Comparison of ENCODE assay signal across 10 cellular contexts in genomic region chr11:111734383-111735261, GRCh38. TPM values are rescaled to one million over a fixed set of nuclear protein-coding genes. Genes with fewer than 3 reads are reported as not detected.
A peak's percentile ranks its signal among the peaks of the same experiment; 100 is the strongest.
DNase-seq lines count a peak whose midpoint lies in the region; ATAC-seq, FAIRE-seq and TF ChIP-seq lines count a peak whose summit lies in the region.
"Had no signal": no experiment of that assay in that cellular context is flagged by ENCODE, and none has a peak within 500 bp of the region (broad histone marks: within the 10 kb centered on the region; RNA-seq: fewer than 3 reads in every experiment).

No MANE protein-coding gene starts in this region.

- H3K4me1 ChIP-seq in endocrine pancreas (ENCODE audit: control insufficient read depth, insufficient read depth, low read length) (peaks cover 34% of the 10 kb centered on the region), neural progenitor cell (peaks cover 19% of the 10 kb centered on the region), aorta (ENCODE audit: control insufficient read depth in 1 of 2, insufficient read depth in 2 of 2, low read length in 2 of 2) (peaks cover 0 to 3% of the 10 kb centered on the region in 2 donors)

- no peak overlapping the region for H2AFZ ChIP-seq in neural progenitor cell (replicated peaks)

- H3K36me3 Mint-ChIP-seq in neural progenitor cell: peaks cover 5% of the 10 kb centered on the region

- peak overlapping the region; percentile 99 for H3K27ac Mint-ChIP-seq in neural progenitor cell

- H3K9ac ChIP-seq in endocrine pancreas (ENCODE audit: control insufficient read depth, insufficient read depth, low read length) (peak overlapping the region; percentile 73), neural progenitor cell (no peak overlapping the region)

- H3K36me3 ChIP-seq in endocrine pancreas (ENCODE audit: control insufficient read depth, insufficient read depth, low read length) (no peaks in the 10 kb centered on the region), neural progenitor cell (peaks cover under 1% of the 10 kb centered on the region), aorta (ENCODE audit: control insufficient read depth in 1 of 2, insufficient read depth in 2 of 2, low read length in 1 of 2) (no peaks in the 10 kb centered on the region)

- WGBS in aorta, 2 donors: 62 to 63% methylated on average over 13 of the region's 13 CpGs

- H3K9me3 ChIP-seq in endocrine pancreas (ENCODE audit: control insufficient read depth, low read length): no peaks in the 10 kb centered on the region
- no peaks in the 10 kb centered on the region for H3K9me3 ChIP-seq in neural progenitor cell (ENCODE audit: low read depth)
- H3K9me3 ChIP-seq in aorta (ENCODE audit: control insufficient read depth, low read length): no peaks in the 10 kb centered on the region
- H3K9me3 ChIP-seq: Caco-2 had no signal

- intact Hi-C loops in left ventricle myocardium superior (cut with micrococcal nuclease) (no loop called here), cardiac septum (cut with DNase I) (loop anchor here (5.0 to 10.0 kb wide), 2 partner anchors 33 to 130 kb away; partner anchors contain the start of genes PPP2R1B and SIK2), aorta (cut with DNase I) (loop anchor here in 1 of 2 donors (5.0 kb wide), 1 partner anchor 43 kb away; no protein-coding TSS in a partner anchor)

- peaks cover 77% of the 10 kb centered on the region for H3K4me1 Mint-ChIP-seq in neural progenitor cell

- H3K9me3 Mint-ChIP-seq in neural progenitor cell: no peaks in the 10 kb centered on the region

- no peak for FAIRE-seq in D721Med (lab: Jason Lieb, UNC)

- ATAC-seq in left ventricle myocardium superior (no peak), aorta (ENCODE audit: low FRiP score) (no peak)

- no peak overlapping the region for H3K4me2 ChIP-seq in neural progenitor cell

- H3K4me3 ChIP-seq in endocrine pancreas (ENCODE audit: control insufficient read depth, insufficient read depth, low read length) (peak overlapping the region; percentile 46), neural progenitor cell (no peak overlapping the region), aorta (ENCODE audit: low read length in 2 of 2) (no peak overlapping the region)

- H3K27me3 Mint-ChIP-seq in neural progenitor cell (ENCODE audit: insufficient read depth, low read depth): peaks cover 2% of the 10 kb centered on the region

- no peaks in the 10 kb centered on the region for H3K27me3 ChIP-seq in endocrine pancreas (ENCODE audit: control insufficient read depth, insufficient read depth, low read length)
- H3K27me3 ChIP-seq in neural progenitor cell: no peaks in the 10 kb centered on the region
- H3K27me3 ChIP-seq in aorta (ENCODE audit: control insufficient read depth in 1 of 2, insufficient read depth in 2 of 2, low read length in 1 of 2): no peaks in the 10 kb centered on the region

- H3F3A ChIP-seq in neural progenitor cell (ENCODE audit: low read depth): peaks cover 21% of the 10 kb centered on the region

- peaks cover 23% of the 10 kb centered on the region for H4K20me1 ChIP-seq in neural progenitor cell (ENCODE audit: low read depth)

- peak overlapping the region; percentile 69 for H3K4me3 Mint-ChIP-seq in neural progenitor cell

- DNase-seq in left ventricle myocardium superior (peak; percentile 37), cardiac septum (ENCODE audit: low spot score) (no peak), neural progenitor cell (ENCODE audit: low spot score) (no peak), aorta (peak in 1 of 2 donors; percentile 58), D721Med (ENCODE audit: insufficient read length, low spot score) (no peak), NCI-H128 (lab: John Stamatoyannopoulos, UW; ENCODE audit: unreplicated experiment) (no peak), retina (no peak)
- DNase-seq: Caco-2, KBM-7 had no signal

- no peak for TF ChIP-seq CTCF in neural progenitor cell (IDR thresholded peaks at IDR 0.05)
- no peak for TF ChIP-seq CTCF in D721Med (IDR thresholded peaks at IDR 0.05; ENCODE audit: insufficient read depth, missing control alignments)

- no peaks in the 10 kb centered on the region for H3K79me2 ChIP-seq in neural progenitor cell (ENCODE audit: low read depth)

- no peak overlapping the region for H3K27ac ChIP-seq in neural progenitor cell
- H3K27ac ChIP-seq in aorta (ENCODE audit: low read depth in 1 of 2, low read length in 2 of 2): peak overlapping the region; percentile 87 to 99

RNA-seq across cellular contexts. Expression of gene PPP2R1B, which starts 31.6 kb away (rescaled TPM):
- 7.4 TPM for total RNA-seq in left ventricle myocardium superior
- total RNA-seq in cardiac septum: 12.9 TPM
- total RNA-seq in neural progenitor cell (ENCODE audit: low replicate concordance): 47.8 and 68.4 TPM in 2 replicates
- 10 to 100 TPM; 21.9 to 27.2 TPM for total RNA-seq in aorta
- 1 to 10 TPM; 3.5 to 7.4 TPM for polyA plus RNA-seq in aorta
